Comparison of ENCODE assay signal across 24 cellular contexts in the genomic region with DNA sequence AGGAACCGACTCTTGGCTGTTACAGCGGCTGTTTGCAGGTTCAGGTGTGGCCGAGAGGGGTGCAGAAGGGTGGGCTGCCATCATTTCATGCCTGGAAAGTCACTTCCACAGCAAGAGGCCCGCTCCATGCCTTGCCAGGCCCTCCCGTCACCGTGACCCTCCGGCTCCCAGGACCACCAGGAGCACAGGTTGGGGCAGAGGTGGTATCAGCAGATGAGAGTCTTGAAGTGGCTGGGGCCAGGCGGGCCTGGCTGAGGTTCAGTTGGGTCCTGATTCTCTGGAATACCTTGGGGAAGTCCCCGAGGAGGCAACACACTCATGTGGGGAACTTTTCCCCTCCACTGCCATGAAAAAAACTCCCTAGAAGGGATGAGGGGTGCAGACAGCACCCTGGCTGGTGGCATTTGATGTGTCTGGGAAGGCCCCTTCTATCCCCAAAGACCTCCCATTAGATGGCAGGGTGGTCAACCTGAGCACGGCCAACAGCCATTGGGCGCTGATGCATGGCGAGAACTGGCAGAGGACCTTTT. TPM values are rescaled to one million over a fixed set of nuclear protein-coding genes. Genes with fewer than 3 reads are reported as not detected.
DNase-seq lines count a peak whose midpoint lies in the region; ATAC-seq and TF ChIP-seq lines count a peak whose summit lies in the region.
"Had no signal": no experiment of that assay in that cellular context is flagged by ENCODE, and none has a peak within 500 bp of the region (broad histone marks: within the 10 kb centered on the region; RNA-seq: fewer than 3 reads in every experiment).

No MANE protein-coding gene starts in this region.

- no peaks in the 10 kb centered on the region for H3K9me3 ChIP-seq in upper lobe of right lung

- H3K4me1 Mint-ChIP-seq in activated T-cell treated with anti-CD3 and anti-CD28 coated beads, Interleukin-2, amount 50 U/mL, for 24 hours (ENCODE audit: low read depth), result peaks cover 22% of the 10 kb centered on the region
- H3K4me1 Mint-ChIP-seq in activated naive CD8-positive, alpha-beta T cell (ENCODE audit: low read depth), result peaks cover 26% of the 10 kb centered on the region
- H3K4me1 Mint-ChIP-seq in memory B cell, result peaks cover 48% of the 10 kb centered on the region
- peaks cover 19 to 22% of the 10 kb centered on the region in 2 donors for H3K4me1 Mint-ChIP-seq in natural killer cell treated with Interleukin-12 subunit alpha and Interleukin-12 subunit beta and Interleukin-15 and Interleukin-18, amount 100 ng/mL, for 72 hours (ENCODE audit: low read depth in 2 of 2)
- H3K4me1 Mint-ChIP-seq in activated CD8-positive, alpha-beta memory T cell treated with anti-CD3 and anti-CD28 coated beads, Interleukin-2, amount 10 ng/mL, durations not matched to agents 7 days and 5 days, result peaks cover 2% of the 10 kb centered on the region

- no peaks in the 10 kb centered on the region for H3K36me3 Mint-ChIP-seq in activated T-cell treated with anti-CD3 and anti-CD28 coated beads, Interleukin-2, amount 50 U/mL, for 24 hours (ENCODE audit: low read depth)
- H3K36me3 Mint-ChIP-seq in activated naive CD8-positive, alpha-beta T cell, result no peaks in the 10 kb centered on the region
- no peaks in the 10 kb centered on the region for H3K36me3 Mint-ChIP-seq in memory B cell
- H3K36me3 Mint-ChIP-seq in natural killer cell treated with Interleukin-12 subunit alpha and Interleukin-12 subunit beta and Interleukin-15 and Interleukin-18, amount 100 ng/mL, for 72 hours, result no peaks in the 10 kb centered on the region
- no peaks in the 10 kb centered on the region for H3K36me3 Mint-ChIP-seq in activated CD8-positive, alpha-beta memory T cell treated with anti-CD3 and anti-CD28 coated beads, Interleukin-2, amount 10 ng/mL, durations not matched to agents 7 days and 5 days

- CTCF ChIA-PET in activated CD8-positive, alpha-beta memory T cell treated with anti-CD3 and anti-CD28 coated beads, Interleukin-2, amount 10 ng/mL, durations not matched to agents 7 days and 5 days (lab: Charles Lee), result no interaction called here

- H3K36me3 ChIP-seq in upper lobe of right lung, result no peaks in the 10 kb centered on the region
- H3K36me3 ChIP-seq: HAP-1 had no signal

- H3K4me3 ChIP-seq in upper lobe of right lung, result no peak overlapping the region
- H3K4me3 ChIP-seq: HAP-1 had no signal

- H3K27ac ChIP-seq in upper lobe of right lung, result no peak overlapping the region
- H3K27ac ChIP-seq: epithelial cell of prostate had no signal

- ATAC-seq in memory B cell (ENCODE audit: low read depth), result no peak
- ATAC-seq in upper lobe of right lung, result no peak
- ATAC-seq in natural killer cell treated with Interleukin-12 subunit alpha and Interleukin-12 subunit beta and Interleukin-15 and Interleukin-18, amount 100 ng/mL, for 72 hours, result no peak
- ATAC-seq in activated CD8-positive, alpha-beta memory T cell treated with anti-CD3 and anti-CD28 coated beads, Interleukin-2, amount 10 ng/mL, durations not matched to agents 7 days and 5 days, result no peak
- ATAC-seq: left colon had no signal

- DNase-seq in activated T-cell treated with anti-CD3 and anti-CD28 coated beads, Interleukin-2, amount 50 U/mL, for 24 hours, result no peak
- no peak for DNase-seq in activated T-cell treated with anti-CD3 and anti-CD28 coated beads, Interleukin-2, amount 50 U/mL, for 48 hours
- DNase-seq in memory B cell (ENCODE audit: low spot score in 2 of 2) (no peak), upper lobe of right lung (peak; percentile 70), islet precursor cell (no peak)
- no peak for DNase-seq in natural killer cell treated with Interleukin-12 subunit alpha and Interleukin-12 subunit beta and Interleukin-15 and Interleukin-18, amount 100 ng/mL, for 72 hours (ENCODE audit: low spot score)
- DNase-seq in activated CD8-positive, alpha-beta memory T cell treated with anti-CD3 and anti-CD28 coated beads, Interleukin-2, amount 10 ng/mL, durations not matched to agents 7 days and 5 days, result no peak
- DNase-seq: activated CD8-positive, alpha-beta memory T cell treated with anti-CD3 and anti-CD28 coated beads, Interleukin-2, amount 50 U/mL, for 48 hours; AML-193; DMS53; GDM1; left colon; mesendoderm; NCI-H1092; NCI-H187 treated with DMSO at 0.1 percent for 48 hours; NCI-H526 treated with DMSO at 0.1 percent for 48 hours; retina; T-helper 9 cell; trophoblast cell had no signal

- H3K9me3 Mint-ChIP-seq in activated T-cell treated with anti-CD3 and anti-CD28 coated beads, Interleukin-2, amount 50 U/mL, for 24 hours, result no peaks in the 10 kb centered on the region
- H3K9me3 Mint-ChIP-seq in activated naive CD8-positive, alpha-beta T cell (ENCODE audit: low read depth), result no peaks in the 10 kb centered on the region
- H3K9me3 Mint-ChIP-seq in memory B cell, result no peaks in the 10 kb centered on the region
- no peaks in the 10 kb centered on the region for H3K9me3 Mint-ChIP-seq in natural killer cell treated with Interleukin-12 subunit alpha and Interleukin-12 subunit beta and Interleukin-15 and Interleukin-18, amount 100 ng/mL, for 72 hours
- no peaks in the 10 kb centered on the region for H3K9me3 Mint-ChIP-seq in activated CD8-positive, alpha-beta memory T cell treated with anti-CD3 and anti-CD28 coated beads, Interleukin-2, amount 10 ng/mL, durations not matched to agents 7 days and 5 days (ENCODE audit: low read depth)

- H3K27me3 ChIP-seq in upper lobe of right lung, result no peaks in the 10 kb centered on the region

- H3K27me3 Mint-ChIP-seq in activated T-cell treated with anti-CD3 and anti-CD28 coated beads, Interleukin-2, amount 50 U/mL, for 24 hours, result no peaks in the 10 kb centered on the region
- H3K27me3 Mint-ChIP-seq in activated naive CD8-positive, alpha-beta T cell, result no peaks in the 10 kb centered on the region
- H3K27me3 Mint-ChIP-seq in memory B cell, result no peaks in the 10 kb centered on the region
- H3K27me3 Mint-ChIP-seq in natural killer cell treated with Interleukin-12 subunit alpha and Interleukin-12 subunit beta and Interleukin-15 and Interleukin-18, amount 100 ng/mL, for 72 hours, result no peaks in the 10 kb centered on the region
- no peaks in the 10 kb centered on the region for H3K27me3 Mint-ChIP-seq in activated CD8-positive, alpha-beta memory T cell treated with anti-CD3 and anti-CD28 coated beads, Interleukin-2, amount 10 ng/mL, durations not matched to agents 7 days and 5 days

- no peak overlapping the region for H3K4me3 Mint-ChIP-seq in activated T-cell treated with anti-CD3 and anti-CD28 coated beads, Interleukin-2, amount 50 U/mL, for 24 hours
- H3K4me3 Mint-ChIP-seq in activated naive CD8-positive, alpha-beta T cell, result no peak overlapping the region
- peak overlapping the region; percentile 60 for H3K4me3 Mint-ChIP-seq in memory B cell
- H3K4me3 Mint-ChIP-seq in natural killer cell treated with Interleukin-12 subunit alpha and Interleukin-12 subunit beta and Interleukin-15 and Interleukin-18, amount 100 ng/mL, for 72 hours, result no peak overlapping the region
- H3K4me3 Mint-ChIP-seq in activated CD8-positive, alpha-beta memory T cell treated with anti-CD3 and anti-CD28 coated beads, Interleukin-2, amount 10 ng/mL, durations not matched to agents 7 days and 5 days, result no peak overlapping the region

- no peaks in the 10 kb centered on the region for H3K4me1 ChIP-seq in upper lobe of right lung
- H3K4me1 ChIP-seq: HAP-1 had no signal

- intact Hi-C loops in upper lobe of right lung (cut with DNase I), result no loop called here

- no peak for TF ChIP-seq CTCF in upper lobe of right lung (IDR thresholded peaks at IDR 0.05)

- peak overlapping the region; percentile 53 for H3K27ac Mint-ChIP-seq in activated T-cell treated with anti-CD3 and anti-CD28 coated beads, Interleukin-2, amount 50 U/mL, for 24 hours
- peak overlapping the region; percentile 86 for H3K27ac Mint-ChIP-seq in activated naive CD8-positive, alpha-beta T cell
- peak overlapping the region; percentile 96 for H3K27ac Mint-ChIP-seq in memory B cell
- no peak overlapping the region for H3K27ac Mint-ChIP-seq in natural killer cell treated with Interleukin-12 subunit alpha and Interleukin-12 subunit beta and Interleukin-15 and Interleukin-18, amount 100 ng/mL, for 72 hours
- no peak overlapping the region for H3K27ac Mint-ChIP-seq in activated CD8-positive, alpha-beta memory T cell treated with anti-CD3 and anti-CD28 coated beads, Interleukin-2, amount 10 ng/mL, durations not matched to agents 7 days and 5 days

RNA-seq across cellular contexts. Expression of gene IRF4, which starts 34.2 kb away (rescaled TPM):
- total RNA-seq in upper lobe of right lung, result 3.7 TPM
- 100 to 1,000 TPM; 112 to 388 TPM for total RNA-seq in natural killer cell treated with Interleukin-12 subunit alpha and Interleukin-12 subunit beta and Interleukin-15 and Interleukin-18, amount 100 ng/mL, for 72 hours
- 100 to 1,000 TPM; 184 to 254 TPM for total RNA-seq in activated CD8-positive, alpha-beta memory T cell treated with anti-CD3 and anti-CD28 coated beads, Interleukin-2, amount 10 ng/mL, durations not matched to agents 7 days and 5 days
- total RNA-seq: A172, LHCN-M2 had no signal

Comparison
In these comparisons a context has a peak if more than half of its experiments do, and no peak if none do; other contexts are left out.
1. H3K27ac Mint-ChIP-seq: peak in activated T-cell treated with anti-CD3 and anti-CD28 coated beads, Interleukin-2, amount 50 U/mL, for 24 hours (single experiment), activated naive CD8-positive, alpha-beta T cell (single experiment) and memory B cell (single experiment); none in natural killer cell treated with Interleukin-12 subunit alpha and Interleukin-12 subunit beta and Interleukin-15 and Interleukin-18, amount 100 ng/mL, for 72 hours (0 of 2) and activated CD8-positive, alpha-beta memory T cell treated with anti-CD3 and anti-CD28 coated beads, Interleukin-2, amount 10 ng/mL, durations not matched to agents 7 days and 5 days (single experiment).
2. RNA of gene IRF4, which starts 34.2 kb away (total RNA-seq): 112 to 388 TPM in natural killer cell treated with Interleukin-12 subunit alpha and Interleukin-12 subunit beta and Interleukin-15 and Interleukin-18, amount 100 ng/mL, for 72 hours and 184 to 254 TPM in activated CD8-positive, alpha-beta memory T cell treated with anti-CD3 and anti-CD28 coated beads, Interleukin-2, amount 10 ng/mL, durations not matched to agents 7 days and 5 days; 3.7 TPM in upper lobe of right lung (single experiment); every median in the first group is over 10 times any median in the second.